In genomic region chr14:64645220-64645891, GRCh38 we compare ENCODE assay signal across 8 cellular contexts. TPM values are rescaled to one million over a fixed set of nuclear protein-coding genes. Genes with fewer than 3 reads are reported as not detected.
DNase-seq lines count a peak whose midpoint lies in the region; ATAC-seq and TF ChIP-seq lines count a peak whose summit lies in the region.

No MANE protein-coding gene starts in this region.

- peak overlapping the region; percentile 76 for H2AFZ ChIP-seq in neuronal stem cell (ENCODE audit: low read length)
- no peak overlapping the region for H2AFZ ChIP-seq in Karpas-422 (ENCODE audit: low read length)

- H3K4me1 ChIP-seq in foreskin keratinocyte = peaks cover 4% of the 10 kb centered on the region
- peaks cover 8 to 11% of the 10 kb centered on the region in 2 donors for H3K4me1 ChIP-seq in neuronal stem cell (ENCODE audit: control insufficient read depth in 2 of 2, insufficient read depth in 1 of 2, low read depth in 1 of 2, low read length in 2 of 2)
- H3K4me1 ChIP-seq in Karpas-422 (ENCODE audit: low read length) = peaks cover 5% of the 10 kb centered on the region

- no peaks in the 10 kb centered on the region for H3K9me2 ChIP-seq in Karpas-422 (replicated peaks; ENCODE audit: insufficient read depth, low read length)

- H4K91ac ChIP-seq in neuronal stem cell (ENCODE audit: low read depth, low read length, poor library complexity) = no peak overlapping the region

- peak overlapping the region; percentile 61 for H3K18ac ChIP-seq in neuronal stem cell (ENCODE audit: low read length)

- H2BK120ac ChIP-seq in neuronal stem cell (ENCODE audit: low read depth, low read length) = no peak overlapping the region

- no peaks in the 10 kb centered on the region for H3K79me1 ChIP-seq in neuronal stem cell (ENCODE audit: low read depth, low read length)

- H3K27me3 ChIP-seq in foreskin keratinocyte (no peaks in the 10 kb centered on the region), neuronal stem cell (ENCODE audit: control insufficient read depth in 3 of 3, insufficient read depth in 3 of 3, low read depth in 1 of 3, low read length in 3 of 3) (no peaks in the 10 kb centered on the region), Karpas-422 (ENCODE audit: low read length) (no peaks in the 10 kb centered on the region)

- H2BK5ac ChIP-seq in neuronal stem cell (ENCODE audit: low read length) = no peak overlapping the region

- no peak overlapping the region for H3K4me2 ChIP-seq in neuronal stem cell (ENCODE audit: insufficient read depth, low read length, poor library complexity, severe bottlenecking)
- H3K4me2 ChIP-seq in Karpas-422 (ENCODE audit: low read depth, low read length, poor library complexity, severe bottlenecking) = no peak overlapping the region

- no peaks in the 10 kb centered on the region for H4K20me1 ChIP-seq in Karpas-422 (ENCODE audit: insufficient read depth, low read depth, low read length)

- no peak overlapping the region for H3K4ac ChIP-seq in neuronal stem cell (ENCODE audit: low read length)

- no peak overlapping the region for H2AK5ac ChIP-seq in neuronal stem cell (ENCODE audit: low read depth, low read length)

- peak overlapping the region; percentile 54 for H3K4me3 ChIP-seq in SK-N-MC
- H3K4me3 ChIP-seq in neuronal stem cell (ENCODE audit: low read length in 2 of 2) = no peak overlapping the region
- H3K4me3 ChIP-seq in Karpas-422 (ENCODE audit: low read length) = no peak overlapping the region

- H3K79me2 ChIP-seq in Karpas-422 (ENCODE audit: low read length) = no peaks in the 10 kb centered on the region

- H2BK15ac ChIP-seq in neuronal stem cell (ENCODE audit: low read length) = no peak overlapping the region

- no CpG with 5 or more reads among the region's 10 CpGs for WGBS in neuronal stem cell (ENCODE audit: extremely low coverage in 2 of 2, insufficient read length in 2 of 2, insufficient replicate concordance in 1 of 2), 2 donors

- H3K9ac ChIP-seq in SK-N-MC (ENCODE audit: insufficient read length) (no peak overlapping the region), neuronal stem cell (ENCODE audit: low read depth, low read length, poor library complexity) (no peak overlapping the region), Karpas-422 (ENCODE audit: low read length) (no peak overlapping the region)

- ATAC-seq in foreskin keratinocyte (peak; percentile 39), GM18873 (IDR thresholded peaks at IDR 0.05; ENCODE audit: low FRiP score, unreplicated experiment) (no peak), HG03135 (IDR thresholded peaks at IDR 0.05; ENCODE audit: unreplicated experiment) (no peak)

- DNase-seq in AG09319 (ENCODE audit: extremely low read depth, low read depth) = peak; percentile 42
- peak; percentile 99 for DNase-seq in SK-N-MC (ENCODE audit: low read depth, low spot score)
- DNase-seq in foreskin keratinocyte = peak; percentile 32 to 57
- peak; percentile 35 for DNase-seq in neuronal stem cell (ENCODE audit: low spot score)
- DNase-seq in Karpas-422 = no peak
- no peak for DNase-seq in HT-29 (ENCODE audit: low spot score)

- peaks cover 3% of the 10 kb centered on the region; the same call in 1 of the 2 replicates for H3K9me3 ChIP-seq in SK-N-MC (ENCODE audit: low read depth, low read length)
- H3K9me3 ChIP-seq in neuronal stem cell (replicated peaks in 1 of 2; ENCODE audit: control insufficient read depth in 2 of 2, insufficient read depth in 1 of 2, low read depth in 1 of 2, low read length in 2 of 2) = peaks cover 0 to 3% of the 10 kb centered on the region in 2 donors
- no peaks in the 10 kb centered on the region for H3K9me3 ChIP-seq in Karpas-422 (ENCODE audit: low read length)

- no peak overlapping the region for H4K8ac ChIP-seq in neuronal stem cell (ENCODE audit: low read depth, low read length)

- no peak overlapping the region for H2BK12ac ChIP-seq in neuronal stem cell (ENCODE audit: low read length)

- TF ChIP-seq CTCF in AG09319 (IDR thresholded peaks at IDR 0.05; ENCODE audit: low read depth, low read length) = no peak
- TF ChIP-seq CTCF in foreskin keratinocyte (conservative IDR thresholded peaks at IDR 0.05) = no peak

- no peaks in the 10 kb centered on the region for H3K36me3 ChIP-seq in SK-N-MC (ENCODE audit: insufficient read depth, low read length)
- H3K36me3 ChIP-seq in neuronal stem cell (replicated peaks in 1 of 2; ENCODE audit: control insufficient read depth in 2 of 2, insufficient read depth in 2 of 2, low read length in 2 of 2) = no peaks in the 10 kb centered on the region
- H3K36me3 ChIP-seq in Karpas-422 (ENCODE audit: insufficient read depth, low read length) = no peaks in the 10 kb centered on the region

- no peak overlapping the region for H3K23ac ChIP-seq in neuronal stem cell (ENCODE audit: low read depth, low read length, poor library complexity)

- peak overlapping the region; percentile 82 for H3K27ac ChIP-seq in SK-N-MC
- peak overlapping the region; percentile 47 for H3K27ac ChIP-seq in foreskin keratinocyte
- peak overlapping the region; percentile 66 for H3K27ac ChIP-seq in neuronal stem cell (replicated peaks; ENCODE audit: low read length)
- H3K27ac ChIP-seq in Karpas-422 (ENCODE audit: low read length) = no peak overlapping the region

- H3K14ac ChIP-seq in neuronal stem cell (ENCODE audit: low read length) = no peak overlapping the region

RNA-seq across cellular contexts. Expression of gene PLEKHG3, which starts 58.9 kb away (rescaled TPM):
- 84.7 and 99.7 TPM in 2 replicates for total RNA-seq in foreskin keratinocyte
- polyA plus RNA-seq in foreskin keratinocyte = 41.3 and 47.0 TPM in 2 replicates
- polyA plus RNA-seq in neuronal stem cell (2013, experiment 1 of 2) = 66.9 TPM
- 64.7 TPM for polyA plus RNA-seq in neuronal stem cell (2013, experiment 2 of 2)
- total RNA-seq in Karpas-422 (2014; rRNA removed; shearing (Covaris generic); ENCODE audit: low replicate concordance) = not detected in 2 replicates
- 59.2 and 62.9 TPM in 2 replicates for total RNA-seq in HT-29 (2014; rRNA removed; shearing (Covaris generic))

Comparison
In these comparisons a context has a peak if more than half of its experiments do, and no peak if none do; other contexts are left out.
1. DNase-seq: peak in AG09319 (single experiment), SK-N-MC (single experiment), foreskin keratinocyte (2 of 2) and neuronal stem cell (single experiment); none in Karpas-422 (single experiment) and HT-29 (single experiment).
2. RNA of gene PLEKHG3, which starts 58.9 kb away (total RNA-seq): 84.7 to 99.7 TPM in foreskin keratinocyte and 59.2 to 62.9 TPM in HT-29; not detected in Karpas-422; every median in the first group is over 10 times any median in the second.